Comparison of ENCODE assay signal across 30 cellular contexts in genomic region chr16:49977427-49977826, GRCh38.
"Had no signal": no experiment of that assay in that cellular context is flagged by ENCODE, and none has a peak within 500 bp of the region (broad histone marks: within the 10 kb centered on the region; RNA-seq: fewer than 3 reads in every experiment).

No MANE protein-coding gene starts in this region.

- H3K4me1 ChIP-seq: adrenal gland, ascending aorta, body of pancreas, breast epithelium had no signal

- H3K4me3 ChIP-seq: adrenal gland, ascending aorta, body of pancreas, breast epithelium, cardiac muscle cell had no signal

- H3K36me3 ChIP-seq: adrenal gland, ascending aorta, brain microvascular endothelial cell, breast epithelium, cardiac muscle cell had no signal

- H3K9me3 ChIP-seq: ascending aorta, body of pancreas had no signal

- ATAC-seq: activated naive CD4-positive, alpha-beta T cell treated with anti-CD3 and anti-CD28 coated beads, Interleukin-2, amount 50 U/mL, for 72 hours; activated naive CD8-positive, alpha-beta T cell treated with anti-CD3 and anti-CD28 coated beads, Interleukin-2, amount 50 U/mL, for 24 hours; activated T-cell treated with anti-CD3 and anti-CD28 coated beads, Interleukin-2, amount 50 U/mL, for 4 hours; activated T-cell treated with anti-CD3 and anti-CD28 coated beads, Interleukin-2, amount 50 U/mL, for 72 hours; activated T-helper 17 cell treated with anti-CD3 and anti-CD28 coated beads, Interleukin-2, amount 50 U/mL, for 72 hours; body of pancreas had no signal

- H3K27me3 ChIP-seq: adrenal gland, ascending aorta, body of pancreas, brain microvascular endothelial cell, breast epithelium, cardiac muscle cell had no signal

- DNase-seq: activated effector memory CD4-positive, alpha-beta T cell treated with anti-CD3 and anti-CD28 coated beads, Interleukin-2, amount 50 U/mL, for 16 hours; activated effector memory CD4-positive, alpha-beta T cell treated with Interleukin-2 at 50 U/mL for 16 hours; activated gamma-delta T cell; activated gamma-delta T cell treated with Interleukin-2 at 50 U/mL for 16 hours; activated naive CD4-positive, alpha-beta T cell; activated naive CD4-positive, alpha-beta T cell treated with anti-CD3 and anti-CD28 coated beads for 36 hours; activated naive CD4-positive, alpha-beta T cell treated with anti-CD3 and anti-CD28 coated beads, Interleukin-2, amount 10 ng/mL, durations not matched to agents 7 days and 5 days; activated naive CD4-positive, alpha-beta T cell treated with anti-CD3 and anti-CD28 coated beads, Interleukin-2, amount 50 U/mL, for 16 hours; activated naive CD4-positive, alpha-beta T cell treated with Interleukin-2 at 50 U/mL for 16 hours; activated naive CD8-positive, alpha-beta T cell treated with anti-CD3 and anti-CD28 coated beads for 36 hours; activated naive CD8-positive, alpha-beta T cell treated with anti-CD3 and anti-CD28 coated beads, Interleukin-2, amount 10 ng/mL, durations not matched to agents 7 days and 5 days; activated naive CD8-positive, alpha-beta T cell treated with anti-CD3 and anti-CD28 coated beads, Interleukin-2, amount 50 U/mL, for 24 hours; activated T-cell treated with anti-CD3 and anti-CD28 coated beads, Interleukin-2, amount 50 U/mL, for 4 hours; activated T-cell treated with anti-CD3 and anti-CD28 coated beads, Interleukin-2, amount 50 U/mL, for 48 hours; activated T-cell treated with anti-CD3 and anti-CD28 coated beads, Interleukin-2, amount 50 U/mL, for 72 hours; adrenal gland; amniotic stem cell; amygdala; anterior cingulate cortex; aorta; body of pancreas; brain microvascular endothelial cell; caudate nucleus; central memory CD4-positive, alpha-beta T cell; cerebellar nuclear complex had no signal

- H3K27ac ChIP-seq: adrenal gland, ascending aorta, body of pancreas, brain microvascular endothelial cell, breast epithelium, cardiac muscle cell had no signal
